In genomic region chr5:172772112-172772906, GRCh38 we compare ENCODE assay signal across 8 cellular contexts. TPM values are rescaled to one million over a fixed set of nuclear protein-coding genes. Genes with fewer than 3 reads are reported as not detected.
DNase-seq lines count a peak whose midpoint lies in the region; ATAC-seq and TF ChIP-seq lines count a peak whose summit lies in the region.

No MANE protein-coding gene starts in this region.

- CTCF ChIA-PET in naive thymus-derived CD4-positive, alpha-beta T cell (lab: Charles Lee): interaction anchor here (0.5 to 4.8 kb wide), 27 partner anchors 11 to 766 kb away, joined by 3 to 33 read pairs (median 4); partner anchors contain the start of gene FBXW11

- peaks cover 0 to 33% (median 5%) of the 10 kb centered on the region in 3 donors for H3K36me3 ChIP-seq in Peyer's patch
- peaks cover 4 to 19% (median 12%) of the 10 kb centered on the region in 3 experiments for H3K36me3 ChIP-seq in naive thymus-derived CD4-positive, alpha-beta T cell (ENCODE audit: control insufficient read depth in 2 of 3, insufficient read depth in 3 of 3, low read length in 3 of 3)

- H3K4me3 Mint-ChIP-seq in activated T-cell treated with anti-CD3 and anti-CD28 coated beads, Interleukin-2, amount 50 U/mL, for 72 hours: peak overlapping the region; percentile 91 to 96
- peak overlapping the region; percentile 89 to 97 (median 94) for H3K4me3 Mint-ChIP-seq in naive thymus-derived CD4-positive, alpha-beta T cell
- peak overlapping the region; percentile 95 for H3K4me3 Mint-ChIP-seq in stimulated activated memory B cell treated with anti-CD40 and anti-IgM and Interleukin-4, amounts not matched to agents 10 μg/mL and 1 μg/mL and 100 μg/mL, for 72 hours

- TF ChIP-seq CTCF in AG09319 (IDR thresholded peaks at IDR 0.05; ENCODE audit: low read depth, low read length) (peak; percentile 80), HL-60 (IDR thresholded peaks at IDR 0.05; ENCODE audit: insufficient read depth, low read length) (peak; percentile 51), Peyer's patch (IDR thresholded peaks at IDR 0.05) (peak; percentile 72 to 80 (median 74))

- peak; percentile 65 to 84 for TF ChIP-seq POLR2A in Peyer's patch (IDR thresholded peaks at IDR 0.05)

- H3K4me1 ChIP-seq in Peyer's patch: peaks cover 11 to 42% (median 21%) of the 10 kb centered on the region in 4 donors
- H3K4me1 ChIP-seq in naive thymus-derived CD4-positive, alpha-beta T cell (ENCODE audit: control insufficient read depth in 2 of 2, insufficient read depth in 2 of 2, low read length in 2 of 2): peaks cover 28 to 42% of the 10 kb centered on the region in 2 donors

- intact Hi-C loops in naive thymus-derived CD4-positive, alpha-beta T cell (cut with micrococcal nuclease): loop anchor here (1.0 to 10.0 kb wide), 13 partner anchors 8 to 1385 kb away; partner anchors contain the start of genes CPEB4 (in 1 of the 2), NPM1 (in 1 of the 2), RPL26L1 (in 1 of the 2) and STC2 (in 1 of the 2)

- no peaks in the 10 kb centered on the region for H3K9me3 ChIP-seq in Peyer's patch
- H3K9me3 ChIP-seq in naive thymus-derived CD4-positive, alpha-beta T cell (ENCODE audit: control insufficient read depth in 2 of 3, low read length in 3 of 3): no peaks in the 10 kb centered on the region

- peak overlapping the region; percentile 93 for H3K27ac Mint-ChIP-seq in activated T-cell treated with anti-CD3 and anti-CD28 coated beads, Interleukin-2, amount 50 U/mL, for 72 hours
- H3K27ac Mint-ChIP-seq in naive thymus-derived CD4-positive, alpha-beta T cell: peak overlapping the region; percentile 97 to 100 (median 100)
- H3K27ac Mint-ChIP-seq in stimulated activated memory B cell treated with anti-CD40 and anti-IgM and Interleukin-4, amounts not matched to agents 10 μg/mL and 1 μg/mL and 100 μg/mL, for 72 hours: peak overlapping the region; percentile 98

- H3K4me1 Mint-ChIP-seq in activated T-cell treated with anti-CD3 and anti-CD28 coated beads, Interleukin-2, amount 50 U/mL, for 72 hours (ENCODE audit: low read depth): peaks cover 71% of the 10 kb centered on the region
- H3K4me1 Mint-ChIP-seq in naive thymus-derived CD4-positive, alpha-beta T cell: peaks cover 28 to 69% (median 63%) of the 10 kb centered on the region in 7 donors
- peaks cover 69% of the 10 kb centered on the region for H3K4me1 Mint-ChIP-seq in stimulated activated memory B cell treated with anti-CD40 and anti-IgM and Interleukin-4, amounts not matched to agents 10 μg/mL and 1 μg/mL and 100 μg/mL, for 72 hours

- POLR2A ChIA-PET in naive thymus-derived CD4-positive, alpha-beta T cell (lab: Charles Lee): interaction anchor here (0.6 to 6.3 kb wide), 28 partner anchors 11 to 627 kb away, joined by 3 to 61 read pairs (median 4); partner anchors contain the start of genes ATP6V0E1, ERGIC1 and RPL26L1

- H3K27me3 ChIP-seq in HL-60 (ENCODE audit: insufficient read depth, poor library complexity, severe bottlenecking): peaks cover 21% of the 10 kb centered on the region
- H3K27me3 ChIP-seq in Peyer's patch: no peaks in the 10 kb centered on the region
- no peaks in the 10 kb centered on the region for H3K27me3 ChIP-seq in naive thymus-derived CD4-positive, alpha-beta T cell (ENCODE audit: control insufficient read depth in 2 of 2, insufficient read depth in 2 of 2, low read length in 2 of 2)

- peak overlapping the region; percentile 84 for H3K27ac ChIP-seq in HL-60 (replicated peaks)
- H3K27ac ChIP-seq in Peyer's patch: peak overlapping the region; percentile 99 to 100 (median 100)
- peak overlapping the region; percentile 97 for H3K27ac ChIP-seq in naive thymus-derived CD4-positive, alpha-beta T cell (ENCODE audit: low read depth, low read length)

- H3K27me3 Mint-ChIP-seq in activated T-cell treated with anti-CD3 and anti-CD28 coated beads, Interleukin-2, amount 50 U/mL, for 72 hours (ENCODE audit: low read depth): no peaks in the 10 kb centered on the region
- H3K27me3 Mint-ChIP-seq in naive thymus-derived CD4-positive, alpha-beta T cell: no peaks in the 10 kb centered on the region
- no peaks in the 10 kb centered on the region for H3K27me3 Mint-ChIP-seq in stimulated activated memory B cell treated with anti-CD40 and anti-IgM and Interleukin-4, amounts not matched to agents 10 μg/mL and 1 μg/mL and 100 μg/mL, for 72 hours

- peak; percentile 74 for DNase-seq in AG09319 (ENCODE audit: extremely low read depth, low read depth)
- peak; percentile 88 to 97 for DNase-seq in HL-60 (ENCODE audit: low read depth in 1 of 2, low spot score in 1 of 2)
- DNase-seq in Peyer's patch: peak; percentile 93 to 98 (median 95)
- peak; percentile 82 to 85 for DNase-seq in activated T-cell treated with anti-CD3 and anti-CD28 coated beads, Interleukin-2, amount 50 U/mL, for 72 hours
- peak; percentile 99 for DNase-seq in fibroblast of gingiva (ENCODE audit: low read depth)
- peak; percentile 79 to 93 (median 89) for DNase-seq in naive thymus-derived CD4-positive, alpha-beta T cell

- peaks cover 0 to 2% of the 10 kb centered on the region in 2 donors for H3K9me3 Mint-ChIP-seq in activated T-cell treated with anti-CD3 and anti-CD28 coated beads, Interleukin-2, amount 50 U/mL, for 72 hours
- peaks cover 0 to 16% (median 0%) of the 10 kb centered on the region in 11 donors for H3K9me3 Mint-ChIP-seq in naive thymus-derived CD4-positive, alpha-beta T cell
- no peaks in the 10 kb centered on the region for H3K9me3 Mint-ChIP-seq in stimulated activated memory B cell treated with anti-CD40 and anti-IgM and Interleukin-4, amounts not matched to agents 10 μg/mL and 1 μg/mL and 100 μg/mL, for 72 hours

- ATAC-seq in GM19043 (IDR thresholded peaks at IDR 0.05; ENCODE audit: low read depth, unreplicated experiment): peak; percentile 29
- ATAC-seq in activated T-cell treated with anti-CD3 and anti-CD28 coated beads, Interleukin-2, amount 50 U/mL, for 72 hours (replicated peaks in 1 of 2): peak; percentile 28 to 38
- peak; percentile 63 for ATAC-seq in naive thymus-derived CD4-positive, alpha-beta T cell
- ATAC-seq in stimulated activated memory B cell treated with anti-CD40 and anti-IgM and Interleukin-4, amounts not matched to agents 10 μg/mL and 1 μg/mL and 100 μg/mL, for 72 hours: peak; percentile 70

- H3K4me3 ChIP-seq in HL-60 (replicated peaks; ENCODE audit: insufficient read depth, low read length) (peak overlapping the region; percentile 41), Peyer's patch (peak overlapping the region; percentile 54 to 95 (median 80))
- H3K4me3 ChIP-seq in naive thymus-derived CD4-positive, alpha-beta T cell (ENCODE audit: low read length): peak overlapping the region; percentile 81

- H3K36me3 Mint-ChIP-seq in activated T-cell treated with anti-CD3 and anti-CD28 coated beads, Interleukin-2, amount 50 U/mL, for 72 hours (ENCODE audit: insufficient read depth in 2 of 2): peaks cover 9 to 16% of the 10 kb centered on the region in 2 donors
- peaks cover 0 to 20% (median 17%) of the 10 kb centered on the region in 5 donors for H3K36me3 Mint-ChIP-seq in naive thymus-derived CD4-positive, alpha-beta T cell
- peaks cover 16% of the 10 kb centered on the region for H3K36me3 Mint-ChIP-seq in stimulated activated memory B cell treated with anti-CD40 and anti-IgM and Interleukin-4, amounts not matched to agents 10 μg/mL and 1 μg/mL and 100 μg/mL, for 72 hours

RNA-seq across cellular contexts. Expression of gene DUSP1, which starts 1.3 kb away (rescaled TPM):
- total RNA-seq in Peyer's patch: 100 to 1,000 TPM; 155 to 427 (median 285) TPM
- 10 to 100 TPM; 14.5 to 24.5 TPM for total RNA-seq in activated T-cell treated with anti-CD3 and anti-CD28 coated beads, Interleukin-2, amount 50 U/mL, for 72 hours
- 1,000 to 10,000 TPM in 2 of 5 experiments, 10 to 100 TPM in 2, 1 to 10 TPM in 1; 5.4 to 2,522 (median 40.7) TPM for total RNA-seq in naive thymus-derived CD4-positive, alpha-beta T cell
- polyA plus RNA-seq in naive thymus-derived CD4-positive, alpha-beta T cell: 10 to 100 TPM; 53.5 to 81.3 TPM

Comparison
In these comparisons a context has a peak if more than half of its experiments do, and no peak if none do; other contexts are left out.
1. Peak in every context shown above with its lines: DNase-seq, ATAC-seq, H3K4me3 ChIP-seq and H3K27ac ChIP-seq.